Comparison of ENCODE assay signal across 8 cellular contexts in genomic region chr21:36966066-36966845, GRCh38. TPM values are rescaled to one million over a fixed set of nuclear protein-coding genes. Genes with fewer than 3 reads are reported as not detected.
DNase-seq lines count a peak whose midpoint lies in the region; ATAC-seq and TF ChIP-seq lines count a peak whose summit lies in the region.

HLCS (minus strand) TSS chr21:36966669; CDS start chr21:36966638, 31 bp downstream.

- DNase-seq in EH (ENCODE audit: low read depth): peak; percentile 75
- DNase-seq in SHP77 treated with DMSO at 0.1 percent for 48 hours (lab: John Stamatoyannopoulos, UW): peak; percentile 14
- DNase-seq in activated gamma-delta T cell treated with anti-CD3 and anti-CD28 coated beads, Interleukin-2, amount 50 U/mL, for 16 hours (ENCODE audit: low read depth): peak; percentile 51
- DNase-seq in globus pallidus (ENCODE audit: low spot score): peak; percentile 62
- peak; percentile 85 for DNase-seq in transverse colon

- 0% methylated on average over 12 of the region's 105 CpGs; no CpG with 5 or more reads in 1 of the 2 donors for WGBS in transverse colon (ENCODE audit: low coverage in 1 of 2), 2 donors

- peak within 1 kb of the TSS; percentile 93 for H2AFZ ChIP-seq in KMS-11 (ENCODE audit: low read depth)
- peak within 1 kb of the TSS; percentile 80 for H2AFZ ChIP-seq in parathyroid adenoma

- H3K79me2 ChIP-seq in KMS-11 (ENCODE audit: insufficient read depth, low read depth) (peaks cover 8% of the 10 kb centered on the region; the same call in 1 of the 2 replicates), parathyroid adenoma (no peaks in the 10 kb centered on the region)

- H3K4me3 ChIP-seq in KMS-11 (IDR thresholded peaks at IDR 0.05; ENCODE audit: insufficient read depth, low read depth, low read length) (no peak within 1 kb of the TSS), parathyroid adenoma (ENCODE audit: low read depth, low read length) (peak within 1 kb of the TSS; percentile 62), transverse colon (peak within 1 kb of the TSS; percentile 70 to 86 (median 78))

- H3K27me3 ChIP-seq in KMS-11 (ENCODE audit: insufficient read depth, low read depth) (no peaks in the 10 kb centered on the region), parathyroid adenoma (ENCODE audit: control insufficient read depth, insufficient read depth, low read length) (no peaks in the 10 kb centered on the region), transverse colon (no peaks in the 10 kb centered on the region)

- no peaks in the 10 kb centered on the region for H4K20me1 ChIP-seq in KMS-11 (ENCODE audit: insufficient read depth)

- in situ Hi-C loops in transverse colon (cut with MboI; ENCODE audit: low pct_ligation_motif_present in 1 of 4, low pct_unique_long_range_greater_than_20kb in 1 of 4, low sequenced_read_pairs in 3 of 4): no loop called here

- no peak for TF ChIP-seq CTCF in KMS-11 (conservative IDR thresholded peaks at IDR 0.05; ENCODE audit: low read depth, low read length)
- no peak for TF ChIP-seq CTCF in parathyroid adenoma (IDR thresholded peaks at IDR 0.05)
- TF ChIP-seq CTCF in transverse colon (IDR thresholded peaks at IDR 0.05): peak in 1 of 5 experiments; percentile 23

- H3K9me3 ChIP-seq in parathyroid adenoma (ENCODE audit: control insufficient read depth, low read length) (no peaks in the 10 kb centered on the region), transverse colon (no peaks in the 10 kb centered on the region)

- H3K9ac ChIP-seq in KMS-11 (peak within 1 kb of the TSS; percentile 86), parathyroid adenoma (peak within 1 kb of the TSS; percentile 6)

- intact Hi-C loops in transverse colon (cut with DNase I; ENCODE audit: low total_unique reads): no loop called here

- H3K36me3 ChIP-seq in KMS-11 (ENCODE audit: insufficient read depth) (no peaks in the 10 kb centered on the region), parathyroid adenoma (ENCODE audit: control insufficient read depth, insufficient read depth, low read length) (no peaks in the 10 kb centered on the region), transverse colon (no peaks in the 10 kb centered on the region)

- TF ChIP-seq EP300 in transverse colon (IDR thresholded peaks at IDR 0.05; ENCODE audit: low read depth): no peak

- H3K27ac ChIP-seq in KMS-11 (peak within 1 kb of the TSS; percentile 57), parathyroid adenoma (peak within 1 kb of the TSS; percentile 66), transverse colon (peak within 1 kb of the TSS; percentile 84 to 93 (median 87))

- H3K4me1 ChIP-seq in KMS-11 (ENCODE audit: low read depth, poor library complexity, severe bottlenecking): peaks cover 18% of the 10 kb centered on the region
- H3K4me1 ChIP-seq in parathyroid adenoma: no peaks in the 10 kb centered on the region
- peaks cover 0 to 19% (median 6%) of the 10 kb centered on the region in 4 donors for H3K4me1 ChIP-seq in transverse colon

- peak; percentile 38 for TF ChIP-seq POLR2A in transverse colon (IDR thresholded peaks at IDR 0.05)

- peak; percentile 73 for ATAC-seq in GM21619 (IDR thresholded peaks at IDR 0.05; ENCODE audit: unreplicated experiment)

- H3K4me2 ChIP-seq in KMS-11 (peak within 1 kb of the TSS; percentile 85), parathyroid adenoma (ENCODE audit: low read length) (peak within 1 kb of the TSS; percentile 75)

RNA-seq across cellular contexts. Expression of gene HLCS, which starts in this region (rescaled TPM):
- total RNA-seq in transverse colon: 10 to 100 TPM; 20.0 to 75.4 (median 32.8) TPM

Comparison
In these comparisons a context has a peak if more than half of its experiments do, and no peak if none do; other contexts are left out.
1. DNase-seq: peak in every context shown above with its lines; median percentile 85 in transverse colon; 75 in EH; 62 in globus pallidus; 51 in activated gamma-delta T cell treated with anti-CD3 and anti-CD28 coated beads, Interleukin-2, amount 50 U/mL, for 16 hours; 14 in SHP77 treated with DMSO at 0.1 percent for 48 hours.